Comparison of ENCODE assay signal across 24 cellular contexts in the genomic region with DNA sequence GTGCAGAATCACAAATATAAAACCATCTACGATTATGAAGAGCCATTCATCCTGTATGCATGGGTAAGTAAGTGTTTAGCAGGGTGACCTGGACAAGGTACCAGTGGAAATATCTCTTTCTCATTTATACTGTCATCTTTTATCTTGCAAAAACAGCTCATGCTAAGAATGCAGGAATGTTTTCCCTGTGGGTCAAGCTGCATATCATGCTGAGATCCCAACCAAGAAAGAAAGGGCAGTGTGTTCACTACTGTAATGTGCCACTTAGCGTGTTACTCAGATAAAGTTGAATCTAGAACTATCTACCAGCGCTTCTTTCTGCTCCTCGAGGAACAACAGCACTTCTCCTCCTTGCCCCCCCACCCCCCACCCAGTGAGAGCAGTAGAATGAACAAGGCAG.
A peak's percentile ranks its signal among the peaks of the same experiment; 100 is the strongest.
DNase-seq lines count a peak whose midpoint lies in the region; ATAC-seq and TF ChIP-seq lines count a peak whose summit lies in the region.
"Had no signal": no experiment of that assay in that cellular context is flagged by ENCODE, and none has a peak within 500 bp of the region (broad histone marks: within the 10 kb centered on the region; RNA-seq: fewer than 3 reads in every experiment).

No MANE protein-coding gene starts in this region.

- H3K4me2 ChIP-seq in H9 (ENCODE audit: insufficient read depth, insufficient read length, low read length), result peak overlapping the region; percentile 15
- H3K4me2 ChIP-seq in mesendoderm (ENCODE audit: low read length), result no peak overlapping the region
- H3K4me2 ChIP-seq: BLaER1 treated with 17β-estradiol and CSF1 and Interleukin-3, amounts not matched to agents 10 nM and 100 nM; PC-9 had no signal

- ATAC-seq in GM19324 (IDR thresholded peaks at IDR 0.05; ENCODE audit: low FRiP score, unreplicated experiment), result no peak
- ATAC-seq: Right ventricle myocardium inferior, SK-N-SH treated with all-trans-retinoic acid at 6 μM for 48 hours had no signal

- H3K79me2 ChIP-seq in H9 (ENCODE audit: insufficient read depth, low read length) (no peaks in the 10 kb centered on the region), mesendoderm (ENCODE audit: control insufficient read depth, insufficient read depth, low read length) (no peaks in the 10 kb centered on the region)

- no peak overlapping the region for H3K14ac ChIP-seq in H9 (ENCODE audit: insufficient read depth, low read length)

- H2AFZ ChIP-seq in H9 (ENCODE audit: low read length), result no peak overlapping the region
- H2AFZ ChIP-seq: PC-9 had no signal

- no peak overlapping the region for H2BK20ac ChIP-seq in H9 (ENCODE audit: low read depth, low read length, poor library complexity, severe bottlenecking)

- H4K5ac ChIP-seq in H9 (ENCODE audit: insufficient read length, low read depth, low read length), result no peak overlapping the region
- no peak overlapping the region for H4K5ac ChIP-seq in mesendoderm (ENCODE audit: low read length)

- TF ChIP-seq CTCF in H9 (conservative IDR thresholded peaks at IDR 0.05), result no peak

- H3K4me1 ChIP-seq in H9 (ENCODE audit: insufficient read depth, low read length) (peaks cover 2% of the 10 kb centered on the region; the same call in 1 of the 2 replicates), iPS DF 6.9 (ENCODE audit: control insufficient read depth, insufficient read depth, low read length) (peaks cover 2% of the 10 kb centered on the region), mesendoderm (ENCODE audit: control insufficient read depth, low read depth, low read length) (no peaks in the 10 kb centered on the region)
- H3K4me1 ChIP-seq: SJCRH30 had no signal

- H4K91ac ChIP-seq in H9 (ENCODE audit: insufficient read length, low read depth, low read length), result no peak overlapping the region

- peaks cover 2% of the 10 kb centered on the region for H3K27me3 Mint-ChIP-seq in H9 (ENCODE audit: low read depth)
- H3K27me3 Mint-ChIP-seq: CD4-positive, alpha-beta memory T cell had no signal

- H2BK15ac ChIP-seq in H9 (ENCODE audit: low read depth, low read length) (no peak overlapping the region), mesendoderm (replicated peaks; ENCODE audit: low read depth) (no peak overlapping the region)

- no peaks in the 10 kb centered on the region for H4K20me1 ChIP-seq in H9 (ENCODE audit: control insufficient read depth, insufficient read depth, insufficient read length)
- H4K20me1 ChIP-seq: BLaER1 treated with 17β-estradiol and CSF1 and Interleukin-3, amounts not matched to agents 10 nM and 100 nM had no signal

- H3K4me3 Mint-ChIP-seq in H9, result no peak overlapping the region
- H3K4me3 Mint-ChIP-seq: CD4-positive, alpha-beta memory T cell had no signal

- H3K18ac ChIP-seq in H9 (ENCODE audit: insufficient read length, low read depth, low read length) (no peak overlapping the region), mesendoderm (ENCODE audit: low read length) (no peak overlapping the region)

- no peaks in the 10 kb centered on the region for H3K23me2 ChIP-seq in H9 (ENCODE audit: insufficient read length, low read depth, low read length, poor library complexity, severe bottlenecking)

- H4K8ac ChIP-seq in H9 (replicated peaks; ENCODE audit: insufficient read length, low read depth, low read length) (no peak overlapping the region), mesendoderm (ENCODE audit: low read depth, low read length) (no peak overlapping the region)

- no peaks in the 10 kb centered on the region for H3K27me3 ChIP-seq in H9 (ENCODE audit: insufficient read depth, low read length)
- H3K27me3 ChIP-seq in iPS DF 6.9 (ENCODE audit: control insufficient read depth, insufficient read depth, low read length), result no peaks in the 10 kb centered on the region
- no peaks in the 10 kb centered on the region for H3K27me3 ChIP-seq in mesendoderm (ENCODE audit: insufficient read depth, low read length, poor library complexity)
- H3K27me3 ChIP-seq: BLaER1 treated with 17β-estradiol and CSF1 and Interleukin-3, amounts not matched to agents 10 nM and 100 nM; SJCRH30 had no signal

- H3T11ph ChIP-seq in H9 (ENCODE audit: low read length), result no peak overlapping the region

- H3K56ac ChIP-seq in H9 (ENCODE audit: insufficient read length, low read depth, low read length), result no peak overlapping the region
- no peak overlapping the region for H3K56ac ChIP-seq in mesendoderm (ENCODE audit: low read length)

- H3K4ac ChIP-seq in H9 (ENCODE audit: low read depth, low read length) (no peak overlapping the region), mesendoderm (ENCODE audit: low read depth, low read length) (no peak overlapping the region)

- H3K27ac Mint-ChIP-seq in H9, result peak overlapping the region in 2 of 3 experiments; percentile 61 to 94; a peak in 4 of 7 replicates
- H3K27ac Mint-ChIP-seq: CD4-positive, alpha-beta memory T cell had no signal

- H3K23ac ChIP-seq in H9 (ENCODE audit: insufficient read length, low read depth, low read length) (no peak overlapping the region), mesendoderm (ENCODE audit: low read length) (no peak overlapping the region)

- H2BK120ac ChIP-seq in H9 (ENCODE audit: low read depth, low read length, poor library complexity, severe bottlenecking), result no peak overlapping the region
- no peak overlapping the region for H2BK120ac ChIP-seq in mesendoderm (ENCODE audit: low read depth, low read length)

- peaks cover 42 to 58% of the 10 kb centered on the region in 2 experiments for H3K9me3 Mint-ChIP-seq in H9

- no peaks in the 10 kb centered on the region for H3K36me3 ChIP-seq in iPS DF 6.9 (ENCODE audit: control insufficient read depth, insufficient read depth, low read length)
- H3K36me3 ChIP-seq in mesendoderm (ENCODE audit: control insufficient read depth, insufficient read depth, low read length), result no peaks in the 10 kb centered on the region
- H3K36me3 ChIP-seq: BLaER1 treated with 17β-estradiol and CSF1 and Interleukin-3, amounts not matched to agents 10 nM and 100 nM; SJCRH30 had no signal

- H2BK12ac ChIP-seq in H9 (ENCODE audit: insufficient read length, low read depth, low read length), result no peak overlapping the region

- no CpG with 5 or more reads among the region's 4 CpGs for WGBS in H9 (ENCODE audit: extremely low coverage, insufficient read length, low lambda C conversion rate)
- no CpG with 5 or more reads among the region's 4 CpGs for WGBS in iPS DF 6.9 (ENCODE audit: insufficient coverage, insufficient read length)
- no CpG with 5 or more reads among the region's 4 CpGs for WGBS in mesendoderm (ENCODE audit: extremely low coverage, insufficient coverage, low lambda C conversion rate)

- H3K9ac ChIP-seq in H9 (ENCODE audit: extremely low read depth, insufficient read length, low read length), result no peak overlapping the region
- H3K9ac ChIP-seq in mesendoderm (ENCODE audit: low read length), result no peak overlapping the region
- H3K9ac ChIP-seq: BLaER1 treated with 17β-estradiol and CSF1 and Interleukin-3, amounts not matched to agents 10 nM and 100 nM had no signal

- no peak overlapping the region for H2BK5ac ChIP-seq in H9 (ENCODE audit: insufficient read length, low read length)
- no peak overlapping the region for H2BK5ac ChIP-seq in mesendoderm (ENCODE audit: low read length)

- H3K4me3 ChIP-seq in iPS DF 6.9 (ENCODE audit: low read length) (no peak overlapping the region), mesendoderm (ENCODE audit: low read length) (no peak overlapping the region)
- H3K4me3 ChIP-seq: BLaER1 treated with 17β-estradiol and CSF1 and Interleukin-3, amounts not matched to agents 10 nM and 100 nM; PC-9; SJCRH30 had no signal

- H3K4me1 Mint-ChIP-seq in H9, result peaks cover 17 to 18% of the 10 kb centered on the region in 2 experiments

- H3K9me3 ChIP-seq in H9 (ENCODE audit: control insufficient read depth, low read depth, low read length) (peaks cover 10% of the 10 kb centered on the region), iPS DF 6.9 (ENCODE audit: control insufficient read depth, insufficient read depth, low read length) (no peaks in the 10 kb centered on the region)
- H3K9me3 ChIP-seq: SJCRH30 had no signal

- H3K36me3 Mint-ChIP-seq in H9 (ENCODE audit: insufficient read depth in 1 of 3, low read depth in 3 of 3), result peaks cover 10 to 39% (median 34%) of the 10 kb centered on the region in 3 experiments
- H3K36me3 Mint-ChIP-seq: CD4-positive, alpha-beta memory T cell had no signal

- H3K79me1 ChIP-seq in H9 (ENCODE audit: insufficient read depth, low read depth, low read length, poor library complexity, severe bottlenecking) (no peaks in the 10 kb centered on the region), mesendoderm (ENCODE audit: low read length) (no peaks in the 10 kb centered on the region)

- no peak for DNase-seq in H9
- DNase-seq in amniotic epithelial cell (ENCODE audit: low read depth), result peak; percentile 47
- DNase-seq in iPS DF 6.9 (ENCODE audit: low read depth, low spot score), result peak; percentile 20
- DNase-seq in mesendoderm, result peak; percentile 46
- no peak for DNase-seq in islet precursor cell
- no peak for DNase-seq in cerebellar cortex (ENCODE audit: low spot score)
- DNase-seq: CD4-positive, alpha-beta memory T cell; COR-L47; DMS53; GDM1; HCEC 1CT; NCI-H1092 treated with DMSO at 0.1 percent for 48 hours; NCI-H1436; NCI-H1930; NCI-H446; NCI-H524 treated with DMSO at 0.1 percent for 48 hours; NCI-H82; NK-92 treated with Interleukin-12 subunit alpha and Interleukin-12 subunit beta, amount 100 ng/mL, for 24 hours; PC-9; SJCRH30 had no signal

- H2AK5ac ChIP-seq in H9 (ENCODE audit: insufficient read length, low read length), result no peak overlapping the region
- no peak overlapping the region for H2AK5ac ChIP-seq in mesendoderm (ENCODE audit: low read length)

- H3K27ac ChIP-seq in H9 (ENCODE audit: insufficient read length, low read depth, low read length) (no peak overlapping the region), iPS DF 6.9 (ENCODE audit: low read length) (no peak overlapping the region), mesendoderm (ENCODE audit: low read depth, low read length) (no peak overlapping the region)
- H3K27ac ChIP-seq: BLaER1 treated with 17β-estradiol and CSF1 and Interleukin-3, amounts not matched to agents 10 nM and 100 nM; PC-9; SJCRH30 had no signal

Comparison
In these comparisons a context has a peak if more than half of its experiments do, and no peak if none do; other contexts are left out.
1. DNase-seq: peak in amniotic epithelial cell (single experiment), iPS DF 6.9 (single experiment) and mesendoderm (single experiment); none in H9 (single experiment), islet precursor cell (single experiment) and cerebellar cortex (single experiment).